8 cellular contexts compared by ENCODE assay signal in the genomic region with DNA sequence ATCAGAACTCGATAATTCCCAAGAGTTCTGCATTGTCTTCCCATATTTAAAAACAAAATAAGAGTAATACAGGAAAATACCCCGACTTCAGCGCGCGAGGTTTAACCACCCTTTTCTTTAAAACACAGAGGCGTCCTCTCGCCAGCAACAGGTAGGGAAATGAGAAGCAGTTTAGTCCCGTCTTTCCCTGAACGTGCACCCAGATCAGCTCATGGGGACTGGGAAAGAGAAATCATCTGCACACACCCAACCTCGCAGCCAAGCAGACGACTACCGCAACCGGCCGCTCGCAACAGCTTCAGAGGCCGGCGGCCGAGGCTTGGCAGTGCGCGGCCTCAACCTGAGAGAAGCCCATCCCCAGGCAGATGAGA. TPM values are rescaled to one million over a fixed set of nuclear protein-coding genes. Genes with fewer than 3 reads are reported as not detected.
DNase-seq lines count a peak whose midpoint lies in the region; ATAC-seq, FAIRE-seq and TF ChIP-seq lines count a peak whose summit lies in the region.

No MANE protein-coding gene starts in this region.

- peak overlapping the region; percentile 91 for H3K4me3 Mint-ChIP-seq in activated naive CD8-positive, alpha-beta T cell treated with anti-CD3 and anti-CD28 coated beads, Interleukin-2, amount 10 ng/mL, durations not matched to agents 7 days and 5 days

- TF ChIP-seq EP300 in A549 (IDR thresholded peaks at IDR 0.05) = no peak

- TF ChIP-seq POLR2A in A549 (IDR thresholded peaks at IDR 0.05; ENCODE audit: low read length) (no peak), HCT116 (IDR thresholded peaks at IDR 0.05; ENCODE audit: borderline replicate concordance, extremely low read depth, insufficient read depth, insufficient read length) (no peak)

- no peak; a peak in 1 of 6 replicates for ATAC-seq in A549
- ATAC-seq in HCT116 = no peak; the same call in 1 of the 2 replicates
- no peak for ATAC-seq in activated naive CD8-positive, alpha-beta T cell treated with anti-CD3 and anti-CD28 coated beads, Interleukin-2, amount 10 ng/mL, durations not matched to agents 7 days and 5 days (ENCODE audit: low read depth)
- ATAC-seq in HG03342 (IDR thresholded peaks at IDR 0.05; ENCODE audit: unreplicated experiment) = no peak

- H3K9me3 ChIP-seq in A549 = no peaks in the 10 kb centered on the region
- H3K9me3 ChIP-seq in HCT116 (ENCODE audit: control insufficient read depth in 1 of 2, insufficient read depth in 1 of 2, low read depth in 1 of 2, low read length in 2 of 2) = no peaks in the 10 kb centered on the region
- no peaks in the 10 kb centered on the region for H3K9me3 ChIP-seq in kidney (ENCODE audit: control insufficient read depth in 1 of 2, low read length in 2 of 2)

- H3K27ac ChIP-seq in A549 (peak overlapping the region; percentile 98 to 99), HCT116 (ENCODE audit: low read depth, low read length) (peak overlapping the region; percentile 94), kidney (ENCODE audit: low read depth in 2 of 2, low read length in 2 of 2) (peak overlapping the region; percentile 99), substantia nigra (ENCODE audit: low read depth, low read length, poor library complexity, severe bottlenecking) (peak overlapping the region; percentile 98)

- H3K9me2 ChIP-seq in HCT116 (ENCODE audit: insufficient read depth) = no peaks in the 10 kb centered on the region

- RAD21 ChIA-PET in HCT116 (lab: Charles Lee; ENCODE audit: low non-redundant PET in 1 of 2, low total read pairs in 2 of 2, uncharacterized antibody in 2 of 2, unreplicated experiment in 2 of 2) = no interaction called here

- peak overlapping the region; percentile 96 for H3K9ac ChIP-seq in HCT116 (ENCODE audit: low read length)
- peak overlapping the region; percentile 96 to 98 for H3K9ac ChIP-seq in kidney (ENCODE audit: low read length in 2 of 2)

- DNase-seq in A549 (ENCODE audit: low read depth in 1 of 2, low spot score in 1 of 2) = no peak
- no peak for DNase-seq in HCT116 (ENCODE audit: low read depth, low spot score)
- DNase-seq in activated naive CD8-positive, alpha-beta T cell treated with anti-CD3 and anti-CD28 coated beads, Interleukin-2, amount 10 ng/mL, durations not matched to agents 7 days and 5 days = no peak
- no peak for DNase-seq in kidney
- peak in 6 of 49 donors; percentile 36 to 74 (median 60) for DNase-seq in substantia nigra (lab: John Stamatoyannopoulos, UW)
- DNase-seq in kidney tubule cell (ENCODE audit: low spot score) = no peak
- no peak for DNase-seq in iPS-NIHi11 (ENCODE audit: low spot score)

- POLR2A ChIA-PET in A549 (lab: Yijun Ruan, JAX) = no interaction called here
- POLR2A ChIA-PET in HCT116 (lab: Charles Lee) = no interaction called here
- POLR2A ChIA-PET in activated naive CD8-positive, alpha-beta T cell treated with anti-CD3 and anti-CD28 coated beads, Interleukin-2, amount 10 ng/mL, durations not matched to agents 7 days and 5 days (lab: Charles Lee) = no interaction called here

- no peak overlapping the region for H2AFZ ChIP-seq in HCT116 (ENCODE audit: low read depth, low read length, poor library complexity, severe bottlenecking)

- CTCF ChIA-PET in A549 (lab: Yijun Ruan, JAX) (interaction anchor here (0.9 to 1.2 kb wide), 2 partner anchors 9 to 82 kb away, joined by 3 read pairs; no protein-coding TSS in a partner anchor), HCT116 (lab: Charles Lee) (no interaction called here)

- peaks cover 31% of the 10 kb centered on the region for H3K4me1 Mint-ChIP-seq in activated naive CD8-positive, alpha-beta T cell treated with anti-CD3 and anti-CD28 coated beads, Interleukin-2, amount 10 ng/mL, durations not matched to agents 7 days and 5 days

- H3K79me2 ChIP-seq in HCT116 (ENCODE audit: insufficient read depth, low read length) = peaks cover 56% of the 10 kb centered on the region

- no peaks in the 10 kb centered on the region for H3K9me3 Mint-ChIP-seq in activated naive CD8-positive, alpha-beta T cell treated with anti-CD3 and anti-CD28 coated beads, Interleukin-2, amount 10 ng/mL, durations not matched to agents 7 days and 5 days

- FAIRE-seq in A549 (lab: Jason Lieb, UNC) = no peak
- FAIRE-seq in kidney (lab: Jason Lieb, UNC) = no peak

- H3K36me3 Mint-ChIP-seq in activated naive CD8-positive, alpha-beta T cell treated with anti-CD3 and anti-CD28 coated beads, Interleukin-2, amount 10 ng/mL, durations not matched to agents 7 days and 5 days = peaks cover 15% of the 10 kb centered on the region

- H3K27me3 Mint-ChIP-seq in activated naive CD8-positive, alpha-beta T cell treated with anti-CD3 and anti-CD28 coated beads, Interleukin-2, amount 10 ng/mL, durations not matched to agents 7 days and 5 days = no peaks in the 10 kb centered on the region

- H3K4me3 ChIP-seq in A549 = peak overlapping the region; percentile 97
- peak overlapping the region; percentile 89 to 95 for H3K4me3 ChIP-seq in HCT116 (replicated peaks in 1 of 2; ENCODE audit: low read depth in 1 of 2, low read length in 2 of 2)
- H3K4me3 ChIP-seq in kidney (ENCODE audit: low read length in 2 of 2) = peak overlapping the region; percentile 95

- TF ChIP-seq CTCF in A549 (IDR thresholded peaks at IDR 0.05) (no peak), HCT116 (IDR thresholded peaks at IDR 0.05 in 2 of 3, conservative IDR thresholded peaks at IDR 0.05 in 1 of 3; ENCODE audit: borderline replicate concordance in 1 of 3, insufficient read depth in 1 of 3, low read depth in 2 of 3, low read length in 2 of 3) (no peak), kidney (IDR thresholded peaks at IDR 0.05; ENCODE audit: borderline replicate concordance, extremely low read depth, insufficient read depth) (no peak)

- TF ChIP-seq RAD21 in A549 (conservative IDR thresholded peaks at IDR 0.05 in 1 of 2, IDR thresholded peaks at IDR 0.05 in 1 of 2) (no peak), HCT116 (IDR thresholded peaks at IDR 0.05; ENCODE audit: low read depth) (no peak)

- no TSS peak for BruUV-seq in HCT116 (replicated peaks; lab: Mats Ljungman, UMichigan)

- H3K27me3 ChIP-seq in HCT116 (ENCODE audit: insufficient read depth, low read length) = no peaks in the 10 kb centered on the region

- 2% methylated on average over 16 of the region's 20 CpGs for WGBS in A549 (ENCODE audit: missing lambda C conversion rate)

- peak overlapping the region; percentile 89 for H3K4me2 ChIP-seq in A549
- peak overlapping the region; percentile 91 for H3K4me2 ChIP-seq in HCT116 (ENCODE audit: low read length)

- H3K4me1 ChIP-seq in A549 (peaks cover 37% of the 10 kb centered on the region), HCT116 (ENCODE audit: control insufficient read depth in 1 of 2, insufficient read depth in 2 of 2, low read length in 2 of 2) (peaks cover 9 to 17% of the 10 kb centered on the region in 2 experiments), kidney (ENCODE audit: control insufficient read depth in 1 of 2, insufficient read depth in 1 of 2, low read depth in 1 of 2, low read length in 2 of 2) (peaks cover 3 to 8% of the 10 kb centered on the region in 2 donors)

- H3K27ac Mint-ChIP-seq in activated naive CD8-positive, alpha-beta T cell treated with anti-CD3 and anti-CD28 coated beads, Interleukin-2, amount 10 ng/mL, durations not matched to agents 7 days and 5 days = peak overlapping the region; percentile 88

- no peaks in the 10 kb centered on the region for H4K20me1 ChIP-seq in HCT116 (ENCODE audit: insufficient read depth)

- intact Hi-C loops in HCT116 (cut with micrococcal nuclease) (no loop called here), kidney (cut with DNase I) (no loop called here)

- H3K36me3 ChIP-seq in HCT116 (ENCODE audit: control insufficient read depth in 1 of 2, insufficient read depth in 2 of 2, low read length in 2 of 2) (peaks cover 4% of the 10 kb centered on the region in 2 experiments; a peak in 2 of 4 replicates), kidney (ENCODE audit: control insufficient read depth in 1 of 2, insufficient read depth in 2 of 2, low read length in 2 of 2) (no peaks in the 10 kb centered on the region)

TF ChIP-seq in A549, 52 proteins besides CTCF, POLR2A, EP300 and RAD21:
- TF ChIP-seq KDM5A (IDR thresholded peaks at IDR 0.05) (no peak), GATA3 (IDR thresholded peaks at IDR 0.05; ENCODE audit: borderline replicate concordance) (peak; percentile 10; the same call in 1 of the 2 replicates), JUN (IDR thresholded peaks at IDR 0.05) (0 out of 5 replicates have a peak, but pooled peaks of 1 of the 2 experiments have one; percentile 22)

TF ChIP-seq in HCT116, 20 proteins besides CTCF, POLR2A, EP300 and RAD21:
- no peak for TF ChIP-seq EZH2phosphoT487 (IDR thresholded peaks at IDR 0.05; ENCODE audit: borderline replicate concordance)
- TF ChIP-seq FOSL1 (IDR thresholded peaks at IDR 0.05; ENCODE audit: low read depth) = no peak

RNA-seq across cellular contexts. Expression of a gene that starts 0.7 kb away (rescaled TPM):
- polyA plus RNA-seq in A549 (2011; rRNA removed) (40.5 and 51.3 TPM in 2 replicates), A549 (2017; fragmentation: RNase III; extraction: RNeasy Plus Mini Kit Qiagen cat#74134 plus additional on column Dnase treatment) (42.2 to 53.7 TPM (median 43.2 TPM) in 3 replicates), kidney (ENCODE audit: insufficient read depth, low read depth, low replicate concordance) (13.3 TPM)
- 13.8 and 16.0 TPM in 2 replicates for polyA plus RNA-seq in A549 (2012; cell fraction: cytosol; rRNA removed)
- polyA plus RNA-seq in A549 (2012; cell fraction: nucleus; rRNA removed) = 18.3 and 43.5 TPM in 2 replicates
- 25.5 and 29.6 TPM in 2 replicates for polyA minus RNA-seq in A549 (2011; rRNA and poly(A)+ RNA removed)
- total RNA-seq in HCT116 (2021; ENCODE audit: unreplicated experiment) (36.5 TPM), kidney (47.1 TPM)
- polyA plus RNA-seq in HCT116 (2012) = 6.2 and 8.2 TPM in 2 replicates
- total RNA-seq in activated naive CD8-positive, alpha-beta T cell treated with anti-CD3 and anti-CD28 coated beads, Interleukin-2, amount 10 ng/mL, durations not matched to agents 7 days and 5 days = 10 to 100 TPM; 71.5 to 76.5 TPM

RNA-seq across cellular contexts. Expression of a gene that starts 34.9 kb away (rescaled TPM):
- polyA plus RNA-seq in A549 (2011; rRNA removed) (2.1 and 2.3 TPM in 2 replicates), A549 (2017; fragmentation: RNase III; extraction: RNeasy Plus Mini Kit Qiagen cat#74134 plus additional on column Dnase treatment) (1.5 to 1.8 TPM (median 1.5 TPM) in 3 replicates), kidney (ENCODE audit: insufficient read depth, low read depth, low replicate concordance) (not detected)
- polyA plus RNA-seq in A549 (2012; cell fraction: cytosol; rRNA removed) = 0.67 and 0.95 TPM in 2 replicates
- polyA plus RNA-seq in A549 (2012; cell fraction: nucleus; rRNA removed) = 1.1 and 1.9 TPM in 2 replicates
- polyA minus RNA-seq in A549 (2011; rRNA and poly(A)+ RNA removed) = 2.3 and 2.6 TPM in 2 replicates
- total RNA-seq in HCT116 (2021; ENCODE audit: unreplicated experiment) (0.34 TPM), kidney (0.06 TPM)
- 0.06 and 0.09 TPM in 2 replicates for polyA plus RNA-seq in HCT116 (2012)
- not detected for total RNA-seq in activated naive CD8-positive, alpha-beta T cell treated with anti-CD3 and anti-CD28 coated beads, Interleukin-2, amount 10 ng/mL, durations not matched to agents 7 days and 5 days
